ENCODE assay signal across 17 cellular contexts in genomic region chr14:94372021-94372605, GRCh38. TPM values are rescaled to one million over a fixed set of nuclear protein-coding genes. Genes with fewer than 3 reads are reported as not detected.
DNase-seq lines count a peak whose midpoint lies in the region; ATAC-seq, FAIRE-seq and TF ChIP-seq lines count a peak whose summit lies in the region.
"Had no signal": no experiment of that assay in that cellular context is flagged by ENCODE, and none has a peak within 500 bp of the region (broad histone marks: within the 10 kb centered on the region; RNA-seq: fewer than 3 reads in every experiment).

No MANE protein-coding gene starts in this region.

- H3K4me2 ChIP-seq in DOHH2 (ENCODE audit: low read length) (no peak overlapping the region), K562 (ENCODE audit: insufficient read depth, low read length) (no peak overlapping the region), HepG2 (ENCODE audit: low read depth, low read length) (no peak overlapping the region)

- H4K20me1 ChIP-seq in DOHH2 (ENCODE audit: control insufficient read depth, insufficient read depth, low read depth, low read length) (no peaks in the 10 kb centered on the region), K562 (replicated peaks; ENCODE audit: control insufficient read depth, insufficient read depth, low read length) (no peaks in the 10 kb centered on the region), HepG2 (ENCODE audit: insufficient read depth, low read length) (peaks cover 4% of the 10 kb centered on the region)

- no peaks in the 10 kb centered on the region for H3K36me3 ChIP-seq in DOHH2 (ENCODE audit: control insufficient read depth, low read length)
- no peaks in the 10 kb centered on the region for H3K36me3 ChIP-seq in K562 (ENCODE audit: control insufficient read depth, insufficient read depth, low read length)
- no peaks in the 10 kb centered on the region for H3K36me3 ChIP-seq in HepG2 (replicated peaks in 1 of 2; ENCODE audit: control insufficient read depth in 1 of 2, insufficient read depth in 2 of 2, low read length in 2 of 2)
- H3K36me3 ChIP-seq: adrenal gland, MG63, pancreas, upper lobe of right lung had no signal

- H3K27ac ChIP-seq in DOHH2 (ENCODE audit: low read depth, low read length) = no peak overlapping the region
- no peak overlapping the region for H3K27ac ChIP-seq in K562 (ENCODE audit: extremely low read depth, low read depth, low read length)
- no peak overlapping the region for H3K27ac ChIP-seq in HepG2 (ENCODE audit: extremely low read length, insufficient read depth, low read length)
- H3K27ac ChIP-seq: adrenal gland, pancreas, upper lobe of right lung had no signal

- H3K27me3 ChIP-seq in DOHH2 (ENCODE audit: control insufficient read depth, low read length) (no peaks in the 10 kb centered on the region), K562 (ENCODE audit: control insufficient read depth in 2 of 2, insufficient read depth in 2 of 2, low read length in 2 of 2) (peaks cover 2 to 14% of the 10 kb centered on the region in 2 experiments; a peak in 1 of 5 replicates), HepG2 (ENCODE audit: control insufficient read depth in 1 of 2, insufficient read depth in 2 of 2, low read length in 2 of 2) (no peaks in the 10 kb centered on the region)
- H3K27me3 ChIP-seq: adrenal gland, MG63, pancreas, upper lobe of right lung had no signal

- intact Hi-C loops in K562 (cut with micrococcal nuclease) (no loop called here), HepG2 (cut with micrococcal nuclease; ENCODE audit: unreplicated experiment) (loop anchor here (10.0 kb wide), 1 partner anchor 237 kb away; no protein-coding TSS in a partner anchor)

- H3K9ac ChIP-seq in K562 (ENCODE audit: insufficient read depth in 1 of 2, low read depth in 2 of 2, low read length in 2 of 2) (no peak overlapping the region), HepG2 (ENCODE audit: insufficient read depth, low read depth, low read length) (no peak overlapping the region)

- H3K4me1 ChIP-seq in DOHH2 (ENCODE audit: control insufficient read depth, low read length) = no peaks in the 10 kb centered on the region
- no peaks in the 10 kb centered on the region for H3K4me1 ChIP-seq in K562 (replicated peaks in 1 of 2; ENCODE audit: control insufficient read depth in 2 of 2, insufficient read depth in 2 of 2, low read length in 2 of 2)
- H3K4me1 ChIP-seq in HepG2 (ENCODE audit: insufficient read depth, low read length) = peaks cover 100% of the 10 kb centered on the region
- H3K4me1 ChIP-seq: adrenal gland, pancreas, upper lobe of right lung had no signal

- WGBS in K562 (ENCODE audit: insufficient coverage, low coverage, missing lambda C conversion rate) = 10% methylated on average over 11 of the region's 13 CpGs
- whole genome bisulfite sequencing in HepG2 (ENCODE audit: low lambda C conversion rate) = 78% methylated on average over 13 of the region's 13 CpGs

- CTCF ChIA-PET in K562 (lab: Yijun Ruan, JAX; ENCODE audit: low intra/inter-chr PET ratio) (no interaction called here), HepG2 (lab: Yijun Ruan, JAX; ENCODE audit: low intra/inter-chr PET ratio, low total read pairs) (no interaction called here)

- H3K79me2 ChIP-seq in DOHH2 (ENCODE audit: control insufficient read depth, low read length) (no peaks in the 10 kb centered on the region), K562 (ENCODE audit: control insufficient read depth, insufficient read depth, low read length) (no peaks in the 10 kb centered on the region), HepG2 (ENCODE audit: insufficient read depth, low read length) (no peaks in the 10 kb centered on the region)

- H2AFZ ChIP-seq in K562 (ENCODE audit: low read depth, low read length) = no peak overlapping the region
- no peak overlapping the region for H2AFZ ChIP-seq in HepG2 (ENCODE audit: low read length)

- DNase-seq in HuH-7 (ENCODE audit: low spot score) (peak; percentile 60), K562 (ENCODE audit: extremely low read depth in 1 of 4, low spot score in 3 of 4) (peak in 1 of 4 experiments; percentile 4), HepG2 (ENCODE audit: low spot score) (no peak), activated gamma-delta T cell (lab: John Stamatoyannopoulos, UW) (no peak), GOT3 (lab: John Stamatoyannopoulos, UW) (no peak), inferior parietal cortex (ENCODE audit: extremely low spot score) (no peak)
- no peak for DNase-seq in activated CD8-positive, alpha-beta memory T cell treated with anti-CD3 and anti-CD28 coated beads, Interleukin-2, amount 50 U/mL, for 48 hours
- DNase-seq: activated CD4-positive, alpha-beta memory T cell treated with anti-CD3 and anti-CD28 coated beads for 36 hours; adrenal gland; AML-193; MG63; SHP77; small intestine; upper lobe of right lung had no signal

- no peaks in the 10 kb centered on the region for H3K9me3 ChIP-seq in DOHH2 (ENCODE audit: control insufficient read depth, insufficient read depth, low read length)
- no peaks in the 10 kb centered on the region for H3K9me3 ChIP-seq in K562 (replicated peaks; ENCODE audit: control insufficient read depth, insufficient read depth, low read depth, low read length)
- no peaks in the 10 kb centered on the region for H3K9me3 ChIP-seq in HepG2 (ENCODE audit: low read length)
- H3K9me3 ChIP-seq: adrenal gland, MG63, pancreas, upper lobe of right lung had no signal

- TF ChIP-seq CTCF in DOHH2 (IDR thresholded peaks at IDR 0.05; ENCODE audit: low read depth, low read length, poor library complexity, severe bottlenecking) = peak; percentile 70
- TF ChIP-seq CTCF in K562 (IDR thresholded peaks at IDR 0.05 in 2 of 3, conservative IDR thresholded peaks at IDR 0.05 in 1 of 3; ENCODE audit: insufficient read depth in 2 of 3, low read depth in 1 of 3, low read length in 3 of 3) = peak in 2 of 3 experiments; percentile 18 to 33; a peak in 1 of 6 replicates
- peak; percentile 70 for TF ChIP-seq CTCF in HepG2 (CRISPR knock-in tag; IDR thresholded peaks at IDR 0.05)

- in situ Hi-C loops in K562 (cut with MboI) (no loop called here), HepG2 (cut with HindIII; ENCODE audit: extremely low pct_ligation_motif_present, low pct_unique_long_range_greater_than_20kb) (no loop called here)

- H3K9me2 ChIP-seq in DOHH2 (replicated peaks; ENCODE audit: control insufficient read depth, low read length) = no peaks in the 10 kb centered on the region

- TF ChIP-seq POLR2A in K562 (conservative IDR thresholded peaks at IDR 0.05) = no peak
- TF ChIP-seq POLR2A in HepG2 (IDR thresholded peaks at IDR 0.05; ENCODE audit: insufficient read depth in 1 of 2, low read depth in 2 of 2, low read length in 2 of 2) = no peak

- TF ChIP-seq EP300 in K562 (IDR thresholded peaks at IDR 0.05; ENCODE audit: low read length) (no peak), HepG2 (IDR thresholded peaks at IDR 0.05; ENCODE audit: low read depth in 2 of 2, low read length in 2 of 2) (no peak), HepG2 (CRISPR knock-in tag; IDR thresholded peaks at IDR 0.05; ENCODE audit: borderline replicate concordance) (no peak)

- H3K4me3 ChIP-seq in DOHH2 (ENCODE audit: low read length) (no peak overlapping the region), K562 (no peak overlapping the region), HepG2 (replicated peaks in 1 of 3; ENCODE audit: insufficient read depth in 1 of 3, low read depth in 2 of 3, low read length in 3 of 3) (no peak overlapping the region)
- H3K4me3 ChIP-seq: adrenal gland, MG63, pancreas, upper lobe of right lung had no signal

- no peak for TF ChIP-seq RAD21 in K562 (CRISPR knock-in tag; conservative IDR thresholded peaks at IDR 0.05 in 1 of 2, IDR thresholded peaks at IDR 0.05 in 1 of 2)
- 0 out of 2 replicates have a peak, but pooled peaks have one; percentile 27 for TF ChIP-seq RAD21 in HepG2 (CRISPR knock-in tag; IDR thresholded peaks at IDR 0.05)

- no peaks in the 10 kb centered on the region for H3F3A ChIP-seq in DOHH2 (ENCODE audit: control insufficient read depth, insufficient read depth)

- ATAC-seq in K562 (0 out of 3 replicates have a peak, but pooled peaks have one; percentile 27), HepG2 (no peak)
- ATAC-seq: pancreas; stimulated activated memory B cell treated with anti-CD40 and anti-IgM and Interleukin-4, amounts not matched to agents 10 μg/mL and 1 μg/mL and 100 μg/mL, for 72 hours; upper lobe of right lung had no signal

- FAIRE-seq in K562 (lab: Jason Lieb, UNC) = no peak
- FAIRE-seq in HepG2 (lab: Jason Lieb, UNC) = no peak
- FAIRE-seq: pancreas, small intestine had no signal

- no TSS peak for BruUV-seq in K562 (replicated peaks; lab: Mats Ljungman, UMichigan)
- no TSS peak for BruUV-seq in HepG2 (replicated peaks; lab: Mats Ljungman, UMichigan)

- H3K9me1 ChIP-seq in K562 (ENCODE audit: control insufficient read depth, insufficient read depth, low read length) = no peaks in the 10 kb centered on the region

- POLR2A ChIA-PET in K562 (lab: Yijun Ruan, JAX) = no interaction called here
- POLR2A ChIA-PET in HepG2 (lab: Yijun Ruan, JAX) = interaction anchor here (0.7 to 2.0 kb wide), 3 partner anchors 9 to 32 kb away, joined by 3 to 14 read pairs (median 4); no protein-coding TSS in a partner anchor

RNA-seq across cellular contexts. Expression of gene SERPINA2, which starts 5.6 kb away (rescaled TPM):
- total RNA-seq in K562 (2011; cell fraction: chromatin; rRNA removed; ENCODE audit: low replicate concordance) = not detected in 2 replicates
- not detected in 2 replicates for total RNA-seq in K562 (2011; cell fraction: nucleolus; rRNA removed)
- total RNA-seq in K562 (2011; cell fraction: nucleoplasm; rRNA removed) = not detected in 2 replicates
- not detected in 2 replicates for total RNA-seq in K562 (2014; rRNA removed)
- not detected in 2 replicates for total RNA-seq in K562 (2014; rRNA removed; fragmentation: Illumina TruSeq; extraction: Trizol)
- total RNA-seq in K562 (2015; rRNA removed; fragmentation: Illumina TruSeq; extraction: Trizol) = not detected in 2 replicates
- not detected in 2 replicates for total RNA-seq in K562 (2021)
- not detected in 2 replicates for polyA plus RNA-seq in K562 (2011; rRNA removed)
- polyA plus RNA-seq in K562 (2011; cell fraction: cytosol; rRNA removed) = not detected in 2 replicates
- polyA plus RNA-seq in K562 (2011; cell fraction: nucleus; rRNA removed) = not detected in 2 replicates
- not detected in 2 replicates for polyA plus RNA-seq in K562 (2012)
- not detected in 2 replicates for polyA plus RNA-seq in K562 (2014; fragmentation: Illumina TruSeq; extraction: Trizol)
- not detected for polyA plus RNA-seq in K562 (2014; fragmentation: Nextera tagmentation; extraction: Ambion mirVana)
- polyA plus RNA-seq in K562 (2014; rRNA removed) = not detected in 2 replicates
- not detected in 2 replicates for polyA minus RNA-seq in K562 (2011; rRNA and poly(A)+ RNA removed)
- not detected in 2 replicates for polyA minus RNA-seq in K562 (2011; cell fraction: cytosol; rRNA and poly(A)+ RNA removed)
- not detected in 2 replicates for polyA minus RNA-seq in K562 (2011; cell fraction: nucleus; rRNA and poly(A)+ RNA removed)
- total RNA-seq in HepG2 (2016; rRNA removed; fragmentation: Illumina TruSeq; extraction: Trizol) = 0.24 TPM in 1 of 2 replicates, not detected in the other
- not detected in 2 replicates for total RNA-seq in HepG2 (2016; cell fraction: cytosol; rRNA removed; fragmentation: Illumina TruSeq; extraction: Trizol; ENCODE audit: low read depth)
- 0.21 TPM in 1 of 2 replicates, not detected in the other for total RNA-seq in HepG2 (2016; cell fraction: insoluble cytoplasmic fraction; rRNA removed; fragmentation: Illumina TruSeq; extraction: Trizol)
- not detected in 2 replicates for total RNA-seq in HepG2 (2016; cell fraction: membrane; rRNA removed; fragmentation: Illumina TruSeq; extraction: Trizol)
- total RNA-seq in HepG2 (2016; cell fraction: nucleus; rRNA removed; fragmentation: Illumina TruSeq; extraction: Trizol) = not detected in 2 replicates
- polyA plus RNA-seq in HepG2 (2011; rRNA removed) = 0.08 TPM in 1 of 2 replicates, not detected in the other
- polyA plus RNA-seq in HepG2 (2011; cell fraction: cytosol; rRNA removed) = not detected in 2 replicates
- polyA plus RNA-seq in HepG2 (2011; cell fraction: nucleus; rRNA removed) = 0.81 and 0.84 TPM in 2 replicates
- 0.17 TPM in 1 of 2 replicates, not detected in the other for polyA plus RNA-seq in HepG2 (2012)
- polyA plus RNA-seq in HepG2 (2016; cell fraction: cytosol; fragmentation: Illumina TruSeq; extraction: Trizol; ENCODE audit: low read depth) = not detected in 2 replicates
- not detected in 2 replicates for polyA plus RNA-seq in HepG2 (2016; cell fraction: insoluble cytoplasmic fraction; fragmentation: Illumina TruSeq; extraction: Trizol; ENCODE audit: low read depth)
- 0.21 TPM in 1 of 2 replicates, not detected in the other for polyA plus RNA-seq in HepG2 (2016; cell fraction: membrane; fragmentation: Illumina TruSeq; extraction: Trizol; ENCODE audit: low read depth)
- not detected in 2 replicates for polyA plus RNA-seq in HepG2 (2016; cell fraction: nucleus; fragmentation: Illumina TruSeq; extraction: Trizol; ENCODE audit: insufficient read depth, low read depth)
- polyA minus RNA-seq in HepG2 (2011; rRNA and poly(A)+ RNA removed; ENCODE audit: low replicate concordance) = not detected in 2 replicates
- polyA minus RNA-seq in HepG2 (2011; cell fraction: cytosol; rRNA and poly(A)+ RNA removed) = not detected in 2 replicates
- polyA minus RNA-seq in HepG2 (2011; cell fraction: nucleus; rRNA and poly(A)+ RNA removed) = 0.87 and 1.4 TPM in 2 replicates
- total RNA-seq: activated CD4-positive, alpha-beta memory T cell treated with anti-CD3 and anti-CD28 coated beads for 36 hours; adrenal gland; pancreas; upper lobe of right lung had no signal
- polyA plus RNA-seq: adrenal gland, pancreas, small intestine had no signal

RNA-seq across cellular contexts. Expression of gene SERPINA1, which starts 16.3 kb away (rescaled TPM):
- not detected in 2 replicates for total RNA-seq in K562 (2011; cell fraction: chromatin; rRNA removed; ENCODE audit: low replicate concordance)
- total RNA-seq in K562 (2011; cell fraction: nucleolus; rRNA removed) = not detected in 2 replicates
- not detected in 2 replicates for total RNA-seq in K562 (2011; cell fraction: nucleoplasm; rRNA removed)
- total RNA-seq in K562 (2014; rRNA removed) (not detected in 2 replicates), K562 (2014; rRNA removed; fragmentation: Illumina TruSeq; extraction: Trizol) (not detected in 2 replicates), K562 (2015; rRNA removed; fragmentation: Illumina TruSeq; extraction: Trizol) (not detected in 2 replicates), K562 (2021) (4.1 and 6.0 TPM in 2 replicates), HepG2 (2016; rRNA removed; fragmentation: Illumina TruSeq; extraction: Trizol) (2,013 and 3,266 TPM in 2 replicates)
- polyA plus RNA-seq in K562 (2011; rRNA removed) (not detected in 2 replicates), K562 (2014; fragmentation: Illumina TruSeq; extraction: Trizol) (not detected in 2 replicates), K562 (2014; fragmentation: Nextera tagmentation; extraction: Ambion mirVana) (not detected), K562 (2014; rRNA removed) (not detected in 2 replicates), HepG2 (2011; rRNA removed) (11,015 and 14,177 TPM in 2 replicates)
- polyA plus RNA-seq in K562 (2011; cell fraction: cytosol; rRNA removed) = not detected in 2 replicates
- not detected in 2 replicates for polyA plus RNA-seq in K562 (2011; cell fraction: nucleus; rRNA removed)
- 0.08 TPM in 1 of 2 replicates, not detected in the other for polyA plus RNA-seq in K562 (2012)
- 0.36 TPM in 1 of 2 replicates, not detected in the other for polyA minus RNA-seq in K562 (2011; rRNA and poly(A)+ RNA removed)
- 16.9 TPM in 1 of 2 replicates, not detected in the other for polyA minus RNA-seq in K562 (2011; cell fraction: cytosol; rRNA and poly(A)+ RNA removed)
- not detected in 2 replicates for polyA minus RNA-seq in K562 (2011; cell fraction: nucleus; rRNA and poly(A)+ RNA removed)
- total RNA-seq in HepG2 (2016; cell fraction: cytosol; rRNA removed; fragmentation: Illumina TruSeq; extraction: Trizol; ENCODE audit: low read depth) = 1,032 and 1,133 TPM in 2 replicates
- total RNA-seq in HepG2 (2016; cell fraction: insoluble cytoplasmic fraction; rRNA removed; fragmentation: Illumina TruSeq; extraction: Trizol) = 1,778 and 3,168 TPM in 2 replicates
- total RNA-seq in HepG2 (2016; cell fraction: membrane; rRNA removed; fragmentation: Illumina TruSeq; extraction: Trizol) = 2,429 and 2,540 TPM in 2 replicates
- 3,105 and 3,600 TPM in 2 replicates for total RNA-seq in HepG2 (2016; cell fraction: nucleus; rRNA removed; fragmentation: Illumina TruSeq; extraction: Trizol)
- 9,533 and 11,655 TPM in 2 replicates for polyA plus RNA-seq in HepG2 (2011; cell fraction: cytosol; rRNA removed)
- 2,313 and 3,208 TPM in 2 replicates for polyA plus RNA-seq in HepG2 (2011; cell fraction: nucleus; rRNA removed)
- 7,481 and 10,843 TPM in 2 replicates for polyA plus RNA-seq in HepG2 (2012)
- polyA plus RNA-seq in HepG2 (2016; cell fraction: cytosol; fragmentation: Illumina TruSeq; extraction: Trizol; ENCODE audit: low read depth) = 4,767 and 4,962 TPM in 2 replicates
- 4,118 and 4,730 TPM in 2 replicates for polyA plus RNA-seq in HepG2 (2016; cell fraction: insoluble cytoplasmic fraction; fragmentation: Illumina TruSeq; extraction: Trizol; ENCODE audit: low read depth)
- 6,083 and 6,679 TPM in 2 replicates for polyA plus RNA-seq in HepG2 (2016; cell fraction: membrane; fragmentation: Illumina TruSeq; extraction: Trizol; ENCODE audit: low read depth)
- polyA plus RNA-seq in HepG2 (2016; cell fraction: nucleus; fragmentation: Illumina TruSeq; extraction: Trizol; ENCODE audit: insufficient read depth, low read depth) = 8,870 and 9,648 TPM in 2 replicates
- polyA minus RNA-seq in HepG2 (2011; rRNA and poly(A)+ RNA removed; ENCODE audit: low replicate concordance) = 7.6 and 11,192 TPM in 2 replicates
- 3,443 and 4,995 TPM in 2 replicates for polyA minus RNA-seq in HepG2 (2011; cell fraction: cytosol; rRNA and poly(A)+ RNA removed)
- polyA minus RNA-seq in HepG2 (2011; cell fraction: nucleus; rRNA and poly(A)+ RNA removed) = 1,177 and 2,207 TPM in 2 replicates

RNA-seq across cellular contexts. Expression of gene SERPINA6, which starts 49.0 kb away (rescaled TPM):
- not detected in 2 replicates for total RNA-seq in K562 (2011; cell fraction: chromatin; rRNA removed; ENCODE audit: low replicate concordance)
- total RNA-seq in K562 (2011; cell fraction: nucleolus; rRNA removed) = not detected in 2 replicates
- not detected in 2 replicates for total RNA-seq in K562 (2011; cell fraction: nucleoplasm; rRNA removed)
- total RNA-seq in K562 (2014; rRNA removed) (not detected in 2 replicates), K562 (2014; rRNA removed; fragmentation: Illumina TruSeq; extraction: Trizol) (not detected in 2 replicates), K562 (2015; rRNA removed; fragmentation: Illumina TruSeq; extraction: Trizol) (not detected in 2 replicates), K562 (2021) (not detected in 2 replicates), HepG2 (2016; rRNA removed; fragmentation: Illumina TruSeq; extraction: Trizol) (144 and 260 TPM in 2 replicates)
- polyA plus RNA-seq in K562 (2011; rRNA removed) (not detected in 2 replicates), K562 (2014; fragmentation: Illumina TruSeq; extraction: Trizol) (not detected in 2 replicates), K562 (2014; fragmentation: Nextera tagmentation; extraction: Ambion mirVana) (not detected), K562 (2014; rRNA removed) (not detected in 2 replicates), HepG2 (2011; rRNA removed) (333 and 391 TPM in 2 replicates)
- not detected in 2 replicates for polyA plus RNA-seq in K562 (2011; cell fraction: cytosol; rRNA removed)
- polyA plus RNA-seq in K562 (2011; cell fraction: nucleus; rRNA removed) = not detected in 2 replicates
- not detected in 2 replicates for polyA plus RNA-seq in K562 (2012)
- not detected in 2 replicates for polyA minus RNA-seq in K562 (2011; rRNA and poly(A)+ RNA removed)
- polyA minus RNA-seq in K562 (2011; cell fraction: cytosol; rRNA and poly(A)+ RNA removed) = not detected in 2 replicates
- not detected in 2 replicates for polyA minus RNA-seq in K562 (2011; cell fraction: nucleus; rRNA and poly(A)+ RNA removed)
- 46.5 and 59.8 TPM in 2 replicates for total RNA-seq in HepG2 (2016; cell fraction: cytosol; rRNA removed; fragmentation: Illumina TruSeq; extraction: Trizol; ENCODE audit: low read depth)
- 147 and 255 TPM in 2 replicates for total RNA-seq in HepG2 (2016; cell fraction: insoluble cytoplasmic fraction; rRNA removed; fragmentation: Illumina TruSeq; extraction: Trizol)
- 72.4 and 91.0 TPM in 2 replicates for total RNA-seq in HepG2 (2016; cell fraction: membrane; rRNA removed; fragmentation: Illumina TruSeq; extraction: Trizol)
- total RNA-seq in HepG2 (2016; cell fraction: nucleus; rRNA removed; fragmentation: Illumina TruSeq; extraction: Trizol) = 209 and 232 TPM in 2 replicates
- polyA plus RNA-seq in HepG2 (2011; cell fraction: cytosol; rRNA removed) = 334 and 367 TPM in 2 replicates
- 148 and 149 TPM in 2 replicates for polyA plus RNA-seq in HepG2 (2011; cell fraction: nucleus; rRNA removed)
- 165 and 183 TPM in 2 replicates for polyA plus RNA-seq in HepG2 (2012)
- 50.8 and 68.1 TPM in 2 replicates for polyA plus RNA-seq in HepG2 (2016; cell fraction: cytosol; fragmentation: Illumina TruSeq; extraction: Trizol; ENCODE audit: low read depth)
- polyA plus RNA-seq in HepG2 (2016; cell fraction: insoluble cytoplasmic fraction; fragmentation: Illumina TruSeq; extraction: Trizol; ENCODE audit: low read depth) = 148 and 161 TPM in 2 replicates
- 59.5 and 79.3 TPM in 2 replicates for polyA plus RNA-seq in HepG2 (2016; cell fraction: membrane; fragmentation: Illumina TruSeq; extraction: Trizol; ENCODE audit: low read depth)
- polyA plus RNA-seq in HepG2 (2016; cell fraction: nucleus; fragmentation: Illumina TruSeq; extraction: Trizol; ENCODE audit: insufficient read depth, low read depth) = 298 and 309 TPM in 2 replicates
- polyA minus RNA-seq in HepG2 (2011; rRNA and poly(A)+ RNA removed; ENCODE audit: low replicate concordance) = 295 TPM in 1 of 2 replicates, not detected in the other
- 62.1 and 78.1 TPM in 2 replicates for polyA minus RNA-seq in HepG2 (2011; cell fraction: cytosol; rRNA and poly(A)+ RNA removed)
- polyA minus RNA-seq in HepG2 (2011; cell fraction: nucleus; rRNA and poly(A)+ RNA removed) = 54.3 and 66.5 TPM in 2 replicates
- total RNA-seq: activated CD4-positive, alpha-beta memory T cell treated with anti-CD3 and anti-CD28 coated beads for 36 hours; adrenal gland; upper lobe of right lung had no signal

Comparison
In these comparisons a context has a peak if more than half of its experiments do, and no peak if none do; other contexts are left out.
1. RNA of gene SERPINA1, which starts 16.3 kb away (total RNA-seq): 1,032 to 3,600 TPM in HepG2; 4.1 to 6.0 TPM in K562; every median in the first group is over 100 times any median in the second.
2. RNA of gene SERPINA6, which starts 49.0 kb away (total RNA-seq): 46.5 to 260 TPM in HepG2; not detected in K562; every median in the first group is over 10 times any median in the second.
3. Peak in every context shown above with its lines, with median percentiles within 50 percentile points of each other: CTCF ChIP-seq.